ENCODE assay signal across 16 cellular contexts in genomic region chr1:84267476-84267875, GRCh38.
"Had no signal": no experiment of that assay in that cellular context is flagged by ENCODE, and none has a peak within 500 bp of the region (broad histone marks: within the 10 kb centered on the region; RNA-seq: fewer than 3 reads in every experiment).

No MANE protein-coding gene starts in this region.

- DNase-seq: effector memory CD8-positive, alpha-beta T cell; kidney; mesendoderm; naive thymus-derived CD4-positive, alpha-beta T cell; nephron progenitor cell; psoas muscle; retina; right lobe of liver; spleen; stimulated activated CD4-positive, alpha-beta T cell treated with anti-CD3 and anti-CD28 coated beads, Interleukin-15, amount 100 ng/mL, for 24 hours; stimulated activated CD4-positive, alpha-beta T cell treated with anti-CD3 and anti-CD28 coated beads, Interleukin-1b, Interleukin-23, amount 100 ng/mL, for 48 hours; stimulated activated CD4-positive, alpha-beta T cell treated with anti-CD3 and anti-CD28 coated beads, Interleukin-4, amount 100 ng/mL, for 24 hours; stimulated activated naive B cell treated with anti-CD40 and anti-IgM and Interleukin-4, amounts not matched to agents 10 μg/mL and 1 μg/mL and 100 μg/mL, for 72 hours; stimulated activated naive CD8-positive, alpha-beta T cell treated with anti-CD3 and anti-CD28 coated beads, Interleukin-15, amount 100 ng/mL, for 72 hours; testis had no signal

- ATAC-seq: effector memory CD8-positive, alpha-beta T cell; gastroesophageal sphincter; naive thymus-derived CD4-positive, alpha-beta T cell; psoas muscle; right lobe of liver; stimulated activated naive B cell treated with anti-CD40 and anti-IgM and Interleukin-4, amounts not matched to agents 10 μg/mL and 1 μg/mL and 100 μg/mL, for 72 hours; stimulated activated naive CD8-positive, alpha-beta T cell treated with anti-CD3 and anti-CD28 coated beads, Interleukin-15, amount 100 ng/mL, for 72 hours had no signal
